Comparison of ENCODE assay signal across 8 cellular contexts in genomic region chr17:61551255-61551742, GRCh38. TPM values are rescaled to one million over a fixed set of nuclear protein-coding genes. Genes with fewer than 3 reads are reported as not detected.
DNase-seq lines count a peak whose midpoint lies in the region; FAIRE-seq and TF ChIP-seq lines count a peak whose summit lies in the region.

No MANE protein-coding gene starts in this region.

- peak; percentile 7 for DNase-seq in DMS153 (lab: John Stamatoyannopoulos, UW)
- peak; percentile 76 for DNase-seq in HTR-8/SVneo (ENCODE audit: insufficient read length, low spot score)
- peak; percentile 75 for DNase-seq in SK-N-SH
- DNase-seq in fibroblast of villous mesenchyme (ENCODE audit: low read depth) = peak; percentile 56
- no peak for DNase-seq in spleen
- DNase-seq in cerebellar nuclear complex (lab: John Stamatoyannopoulos, UW) = no peak
- DNase-seq in stimulated activated naive CD4-positive, alpha-beta T cell treated with Interleukin-2 at 50 U/mL for 16 hours (lab: John Stamatoyannopoulos, UW) = no peak
- DNase-seq in stimulated activated CD4-positive, alpha-beta T cell treated with anti-CD3 and anti-CD28 coated beads, Interleukin-15, amount 100 ng/mL, for 24 hours = no peak

- no peak overlapping the region for H3K9ac ChIP-seq in SK-N-SH

- no peak overlapping the region for H3K4me2 ChIP-seq in SK-N-SH

- peaks cover 0 to 3% of the 10 kb centered on the region in 2 experiments for H3K36me3 ChIP-seq in SK-N-SH (replicated peaks in 1 of 2; ENCODE audit: control insufficient read depth in 1 of 2, insufficient read depth in 2 of 2, low read length in 1 of 2)
- H3K36me3 ChIP-seq in spleen = no peaks in the 10 kb centered on the region

- H3K79me2 ChIP-seq in SK-N-SH (ENCODE audit: insufficient read depth) = no peaks in the 10 kb centered on the region

- peak; percentile 73 for FAIRE-seq in HTR-8/SVneo (lab: Jason Lieb, UNC)

- H3K4me1 ChIP-seq in SK-N-SH (ENCODE audit: control insufficient read depth in 1 of 2, insufficient read depth in 2 of 2, low read depth in 1 of 2, low read length in 1 of 2) (peaks cover 10 to 16% of the 10 kb centered on the region in 2 experiments; a peak in 3 of 4 replicates), spleen (no peaks in the 10 kb centered on the region)

- no peaks in the 10 kb centered on the region for H4K20me1 ChIP-seq in SK-N-SH (ENCODE audit: insufficient read depth)

- 5% methylated on average over 6 of the region's 6 CpGs for WGBS in SK-N-SH (ENCODE audit: low lambda C conversion rate)
- WGBS in spleen, 5 donors = 14 to 22% (median 15%) methylated on average over 6 of the region's 6 CpGs

- peak; percentile 97 for TF ChIP-seq RAD21 in SK-N-SH (IDR thresholded peaks at IDR 0.05; ENCODE audit: low read length)

- no peak; a peak in 1 of 4 replicates for TF ChIP-seq EP300 in SK-N-SH (IDR thresholded peaks at IDR 0.05; ENCODE audit: borderline replicate concordance in 1 of 2, low read depth in 1 of 2, low read length in 1 of 2)

- TF ChIP-seq POLR2A in spleen (IDR thresholded peaks at IDR 0.05) = no peak

- H2AFZ ChIP-seq in SK-N-SH (ENCODE audit: low read depth) = peak overlapping the region; percentile 58; the same call in 1 of the 2 replicates

- H3K4me3 ChIP-seq in SK-N-SH (ENCODE audit: low read depth in 2 of 2, low read length in 1 of 2) (no peak overlapping the region; a peak in 1 of 4 replicates), fibroblast of villous mesenchyme (ENCODE audit: low read depth, low read length) (no peak overlapping the region), spleen (no peak overlapping the region)

- POLR2A ChIA-PET in SK-N-SH (lab: Yijun Ruan, JAX) = no interaction called here

- H3K27ac ChIP-seq in SK-N-SH (ENCODE audit: low read depth in 2 of 2, low read length in 1 of 2) = no peak overlapping the region; a peak in 1 of 4 replicates
- H3K27ac ChIP-seq in spleen = no peak overlapping the region

- intact Hi-C loops in spleen (cut with DNase I; ENCODE audit: low total_unique reads) = no loop called here

- CTCF ChIA-PET in SK-N-SH (lab: Yijun Ruan, JAX) = interaction anchor here (0.7 to 8.1 kb wide), 51 partner anchors 8 to 596 kb away, joined by 3 to 111 read pairs (median 4); no protein-coding TSS in a partner anchor

- peak; percentile 98 for TF ChIP-seq CTCF in SK-N-SH (IDR thresholded peaks at IDR 0.05)
- TF ChIP-seq CTCF in fibroblast of villous mesenchyme (IDR thresholded peaks at IDR 0.05; ENCODE audit: insufficient read depth, low read depth, low read length) = peak; percentile 77
- TF ChIP-seq CTCF in spleen (IDR thresholded peaks at IDR 0.05 in 8 of 11, conservative IDR thresholded peaks at IDR 0.05 in 3 of 11) = peak in 9 of 11 experiments; percentile 22 to 53 (median 42)

- no peaks in the 10 kb centered on the region for H3K9me2 ChIP-seq in SK-N-SH

- no peaks in the 10 kb centered on the region for H3F3A ChIP-seq in SK-N-SH (replicated peaks; ENCODE audit: insufficient read depth)

- no peaks in the 10 kb centered on the region for H3K27me3 ChIP-seq in SK-N-SH (ENCODE audit: insufficient read depth)
- H3K27me3 ChIP-seq in spleen (replicated peaks in 1 of 7) = peaks cover 0 to 59% (median 16%) of the 10 kb centered on the region in 7 donors

- H3K9me3 ChIP-seq in SK-N-SH = 0 out of 2 replicates have a peak, but pooled peaks cover 10% of the 10 kb centered on the region
- no peaks in the 10 kb centered on the region for H3K9me3 ChIP-seq in spleen

TF ChIP-seq in SK-N-SH, 30 proteins besides CTCF, POLR2A, EP300 and RAD21:
- TF ChIP-seq MAX (IDR thresholded peaks at IDR 0.05; ENCODE audit: low read depth) = no peak
- TF ChIP-seq FOSL2 (IDR thresholded peaks at IDR 0.05; ENCODE audit: borderline replicate concordance, low read depth) = no peak
- no peak for TF ChIP-seq RXRA (IDR thresholded peaks at IDR 0.05; ENCODE audit: borderline replicate concordance, low read depth)
- no peak for TF ChIP-seq JUND (IDR thresholded peaks at IDR 0.05)
- peak; percentile 23; the same call in 1 of the 2 replicates for TF ChIP-seq MXI1 (IDR thresholded peaks at IDR 0.05; ENCODE audit: low read depth, low read length)
- no peak for TF ChIP-seq TCF12 (IDR thresholded peaks at IDR 0.05)
- peak; percentile 36; the same call in 1 of the 2 replicates for TF ChIP-seq RCOR1 (IDR thresholded peaks at IDR 0.05; ENCODE audit: low read length)
- peak; percentile 54 for TF ChIP-seq CHD2 (IDR thresholded peaks at IDR 0.05; ENCODE audit: low read length, partially characterized antibody)
- TF ChIP-seq IRF3 (IDR thresholded peaks at IDR 0.05; ENCODE audit: low read depth, low read length) = no peak
- TF ChIP-seq SIN3A (IDR thresholded peaks at IDR 0.05; ENCODE audit: borderline replicate concordance, low read depth, low read length) = no peak
- peak; percentile 59; the same call in 1 of the 2 replicates for TF ChIP-seq RFX5 (IDR thresholded peaks at IDR 0.05; ENCODE audit: low read length)
- no peak for TF ChIP-seq TAF1 (IDR thresholded peaks at IDR 0.05; ENCODE audit: borderline replicate concordance, low read depth, low read length)
- TF ChIP-seq USF1 (IDR thresholded peaks at IDR 0.05; ENCODE audit: borderline replicate concordance, low read depth) = no peak
- TF ChIP-seq SMC3 (IDR thresholded peaks at IDR 0.05; ENCODE audit: low read depth, low read length) = peak; percentile 94
- 0 out of 2 replicates have a peak, but pooled peaks have one; percentile 12 for TF ChIP-seq NRF1 (IDR thresholded peaks at IDR 0.05; ENCODE audit: low read depth, low read length)

RNA-seq across cellular contexts. Expression of gene NACA2, which starts 39.7 kb away (rescaled TPM):
- polyA plus RNA-seq in SK-N-SH (2012; rRNA removed) (not detected in 2 replicates), spleen (under 1 TPM; 0.16 to 0.43 (median 0.23) TPM)
- 0.10 TPM in 1 of 2 replicates, not detected in the other for polyA plus RNA-seq in SK-N-SH (2012; cell fraction: cytosol; rRNA removed)
- not detected in 2 replicates for polyA plus RNA-seq in SK-N-SH (2012; cell fraction: nucleus; rRNA removed)
- total RNA-seq in fibroblast of villous mesenchyme (not detected in 2 replicates), spleen (not detected)

Comparison
In these comparisons a context has a peak if more than half of its experiments do, and no peak if none do; other contexts are left out.
1. DNase-seq: peak in DMS153 (single experiment), HTR-8/SVneo (single experiment), SK-N-SH (single experiment) and fibroblast of villous mesenchyme (single experiment); none in spleen (single experiment), cerebellar nuclear complex (0 of 2), stimulated activated naive CD4-positive, alpha-beta T cell treated with Interleukin-2 at 50 U/mL for 16 hours (single experiment) and stimulated activated CD4-positive, alpha-beta T cell treated with anti-CD3 and anti-CD28 coated beads, Interleukin-15, amount 100 ng/mL, for 24 hours (single experiment).
2. CTCF ChIP-seq: peak in every context shown above with its lines; median percentile 98 in SK-N-SH; 77 in fibroblast of villous mesenchyme; 42 in spleen.